In the genomic region with DNA sequence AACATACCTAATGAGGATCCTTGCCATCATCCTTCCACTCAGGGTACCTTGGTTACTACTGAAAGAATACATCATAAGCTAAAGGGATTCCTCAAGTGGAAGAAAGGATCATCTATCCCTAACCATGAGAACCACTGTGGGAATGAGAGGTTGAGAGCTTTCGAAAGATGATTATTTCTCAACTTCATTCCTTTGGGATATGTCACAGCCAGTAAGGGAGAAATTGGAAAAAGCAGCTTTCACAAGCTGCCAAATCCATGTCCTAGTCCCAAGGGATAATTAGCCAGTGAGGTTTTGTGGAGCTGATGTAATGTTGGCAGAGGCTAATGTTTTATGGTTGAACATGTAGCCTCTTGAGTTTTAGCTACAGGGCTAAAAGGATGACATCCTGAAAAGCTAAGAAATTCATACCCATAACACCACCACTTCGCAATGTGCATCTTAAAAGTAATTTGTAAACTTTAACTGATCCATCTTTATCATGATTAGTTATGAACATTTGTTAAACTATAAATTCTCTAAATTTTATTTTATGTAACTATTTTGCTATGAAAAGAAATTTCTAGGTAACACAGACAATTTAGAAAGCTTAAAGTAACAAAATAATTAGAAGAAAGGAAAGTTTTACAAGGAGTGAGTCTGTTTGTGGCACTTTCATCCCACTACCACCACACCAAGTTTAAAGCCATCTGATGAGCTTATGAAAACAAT, we compare ENCODE assay signal across 1 cellular context.
TF ChIP-seq lines count a peak whose summit lies in the region.

No MANE protein-coding gene starts in this region.

TF ChIP-seq in HEK293, 187 proteins besides CTCF, POLR2A, EP300 and RAD21 (continued from another document and continues in another):
- TF ChIP-seq, protein P1, sequence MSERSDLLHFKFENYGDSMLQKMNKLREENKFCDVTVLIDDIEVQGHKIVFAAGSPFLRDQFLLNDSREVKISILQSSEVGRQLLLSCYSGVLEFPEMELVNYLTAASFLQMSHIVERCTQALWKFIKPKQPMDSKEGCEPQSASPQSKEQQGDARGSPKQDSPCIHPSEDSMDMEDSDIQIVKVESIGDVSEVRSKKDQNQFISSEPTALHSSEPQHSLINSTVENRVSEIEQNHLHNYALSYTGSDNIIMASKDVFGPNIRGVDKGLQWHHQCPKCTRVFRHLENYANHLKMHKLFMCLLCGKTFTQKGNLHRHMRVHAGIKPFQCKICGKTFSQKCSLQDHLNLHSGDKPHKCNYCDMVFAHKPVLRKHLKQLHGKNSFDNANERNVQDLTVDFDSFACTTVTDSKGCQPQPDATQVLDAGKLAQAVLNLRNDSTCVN (tag by site-specific recombination; optimal IDR thresholded peaks at IDR 0.05) = no peak
- TF ChIP-seq, protein P2, sequence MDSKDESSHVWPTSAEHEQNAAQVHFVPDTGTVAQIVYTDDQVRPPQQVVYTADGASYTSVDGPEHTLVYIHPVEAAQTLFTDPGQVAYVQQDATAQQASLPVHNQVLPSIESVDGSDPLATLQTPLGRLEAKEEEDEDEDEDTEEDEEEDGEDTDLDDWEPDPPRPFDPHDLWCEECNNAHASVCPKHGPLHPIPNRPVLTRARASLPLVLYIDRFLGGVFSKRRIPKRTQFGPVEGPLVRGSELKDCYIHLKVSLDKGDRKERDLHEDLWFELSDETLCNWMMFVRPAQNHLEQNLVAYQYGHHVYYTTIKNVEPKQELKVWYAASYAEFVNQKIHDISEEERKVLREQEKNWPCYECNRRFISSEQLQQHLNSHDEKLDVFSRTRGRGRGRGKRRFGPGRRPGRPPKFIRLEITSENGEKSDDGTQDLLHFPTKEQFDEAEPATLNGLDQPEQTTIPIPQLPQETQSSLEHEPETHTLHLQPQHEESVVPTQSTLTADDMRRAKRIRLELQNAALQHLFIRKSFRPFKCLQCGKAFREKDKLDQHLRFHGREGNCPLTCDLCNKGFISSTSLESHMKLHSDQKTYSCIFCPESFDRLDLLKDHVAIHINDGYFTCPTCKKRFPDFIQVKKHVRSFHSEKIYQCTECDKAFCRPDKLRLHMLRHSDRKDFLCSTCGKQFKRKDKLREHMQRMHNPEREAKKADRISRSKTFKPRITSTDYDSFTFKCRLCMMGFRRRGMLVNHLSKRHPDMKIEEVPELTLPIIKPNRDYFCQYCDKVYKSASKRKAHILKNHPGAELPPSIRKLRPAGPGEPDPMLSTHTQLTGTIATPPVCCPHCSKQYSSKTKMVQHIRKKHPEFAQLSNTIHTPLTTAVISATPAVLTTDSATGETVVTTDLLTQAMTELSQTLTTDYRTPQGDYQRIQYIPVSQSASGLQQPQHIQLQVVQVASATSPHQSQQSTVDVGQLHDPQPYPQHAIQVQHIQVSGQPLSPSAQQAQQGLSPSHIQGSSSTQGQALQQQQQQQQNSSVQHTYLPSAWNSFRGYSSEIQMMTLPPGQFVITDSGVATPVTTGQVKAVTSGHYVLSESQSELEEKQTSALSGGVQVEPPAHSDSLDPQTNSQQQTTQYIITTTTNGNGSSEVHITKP (tag by site-specific recombination; IDR thresholded peaks at IDR 0.05) = peak; percentile 58
- TF ChIP-seq, protein P3, sequence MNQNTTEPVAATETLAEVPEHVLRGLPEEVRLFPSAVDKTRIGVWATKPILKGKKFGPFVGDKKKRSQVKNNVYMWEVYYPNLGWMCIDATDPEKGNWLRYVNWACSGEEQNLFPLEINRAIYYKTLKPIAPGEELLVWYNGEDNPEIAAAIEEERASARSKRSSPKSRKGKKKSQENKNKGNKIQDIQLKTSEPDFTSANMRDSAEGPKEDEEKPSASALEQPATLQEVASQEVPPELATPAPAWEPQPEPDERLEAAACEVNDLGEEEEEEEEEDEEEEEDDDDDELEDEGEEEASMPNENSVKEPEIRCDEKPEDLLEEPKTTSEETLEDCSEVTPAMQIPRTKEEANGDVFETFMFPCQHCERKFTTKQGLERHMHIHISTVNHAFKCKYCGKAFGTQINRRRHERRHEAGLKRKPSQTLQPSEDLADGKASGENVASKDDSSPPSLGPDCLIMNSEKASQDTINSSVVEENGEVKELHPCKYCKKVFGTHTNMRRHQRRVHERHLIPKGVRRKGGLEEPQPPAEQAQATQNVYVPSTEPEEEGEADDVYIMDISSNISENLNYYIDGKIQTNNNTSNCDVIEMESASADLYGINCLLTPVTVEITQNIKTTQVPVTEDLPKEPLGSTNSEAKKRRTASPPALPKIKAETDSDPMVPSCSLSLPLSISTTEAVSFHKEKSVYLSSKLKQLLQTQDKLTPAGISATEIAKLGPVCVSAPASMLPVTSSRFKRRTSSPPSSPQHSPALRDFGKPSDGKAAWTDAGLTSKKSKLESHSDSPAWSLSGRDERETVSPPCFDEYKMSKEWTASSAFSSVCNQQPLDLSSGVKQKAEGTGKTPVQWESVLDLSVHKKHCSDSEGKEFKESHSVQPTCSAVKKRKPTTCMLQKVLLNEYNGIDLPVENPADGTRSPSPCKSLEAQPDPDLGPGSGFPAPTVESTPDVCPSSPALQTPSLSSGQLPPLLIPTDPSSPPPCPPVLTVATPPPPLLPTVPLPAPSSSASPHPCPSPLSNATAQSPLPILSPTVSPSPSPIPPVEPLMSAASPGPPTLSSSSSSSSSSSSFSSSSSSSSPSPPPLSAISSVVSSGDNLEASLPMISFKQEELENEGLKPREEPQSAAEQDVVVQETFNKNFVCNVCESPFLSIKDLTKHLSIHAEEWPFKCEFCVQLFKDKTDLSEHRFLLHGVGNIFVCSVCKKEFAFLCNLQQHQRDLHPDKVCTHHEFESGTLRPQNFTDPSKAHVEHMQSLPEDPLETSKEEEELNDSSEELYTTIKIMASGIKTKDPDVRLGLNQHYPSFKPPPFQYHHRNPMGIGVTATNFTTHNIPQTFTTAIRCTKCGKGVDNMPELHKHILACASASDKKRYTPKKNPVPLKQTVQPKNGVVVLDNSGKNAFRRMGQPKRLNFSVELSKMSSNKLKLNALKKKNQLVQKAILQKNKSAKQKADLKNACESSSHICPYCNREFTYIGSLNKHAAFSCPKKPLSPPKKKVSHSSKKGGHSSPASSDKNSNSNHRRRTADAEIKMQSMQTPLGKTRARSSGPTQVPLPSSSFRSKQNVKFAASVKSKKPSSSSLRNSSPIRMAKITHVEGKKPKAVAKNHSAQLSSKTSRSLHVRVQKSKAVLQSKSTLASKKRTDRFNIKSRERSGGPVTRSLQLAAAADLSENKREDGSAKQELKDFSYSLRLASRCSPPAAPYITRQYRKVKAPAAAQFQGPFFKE (tag by site-specific recombination; IDR thresholded peaks at IDR 0.05; ENCODE audit: borderline replicate concordance) = no peak
- TF ChIP-seq, protein P4, sequence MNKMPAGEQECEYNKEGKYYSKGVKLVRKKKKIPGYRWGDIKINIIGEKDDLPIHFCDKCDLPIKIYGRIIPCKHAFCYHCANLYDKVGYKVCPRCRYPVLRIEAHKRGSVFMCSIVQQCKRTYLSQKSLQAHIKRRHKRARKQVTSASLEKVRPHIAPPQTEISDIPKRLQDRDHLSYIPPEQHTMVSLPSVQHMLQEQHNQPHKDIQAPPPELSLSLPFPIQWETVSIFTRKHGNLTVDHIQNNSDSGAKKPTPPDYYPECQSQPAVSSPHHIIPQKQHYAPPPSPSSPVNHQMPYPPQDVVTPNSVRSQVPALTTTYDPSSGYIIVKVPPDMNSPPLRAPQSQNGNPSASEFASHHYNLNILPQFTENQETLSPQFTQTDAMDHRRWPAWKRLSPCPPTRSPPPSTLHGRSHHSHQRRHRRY (tag by site-specific recombination; IDR thresholded peaks at IDR 0.05) = no peak
- TF ChIP-seq ZNF433 (tag by site-specific recombination; IDR thresholded peaks at IDR 0.05; ENCODE audit: low read depth) (no peak), SP3 (tag by site-specific recombination; IDR thresholded peaks at IDR 0.05) (no peak), ZNF670 (tag by site-specific recombination; IDR thresholded peaks at IDR 0.05; ENCODE audit: low read depth) (no peak), ZNF174 (tag by site-specific recombination; IDR thresholded peaks at IDR 0.05) (no peak), ZNF561 (tag by site-specific recombination; IDR thresholded peaks at IDR 0.05; ENCODE audit: borderline replicate concordance) (no peak), ZNF530 (tag by site-specific recombination; IDR thresholded peaks at IDR 0.05; ENCODE audit: low read depth) (no peak), ZBTB21 (tag by site-specific recombination; IDR thresholded peaks at IDR 0.05) (peak; percentile 42; the same call in 1 of the 2 replicates), GLI4 (tag by site-specific recombination; IDR thresholded peaks at IDR 0.05) (no peak), ZSCAN16 (tag by site-specific recombination; IDR thresholded peaks at IDR 0.05) (no peak), ZNF560 (tag by site-specific recombination; IDR thresholded peaks at IDR 0.05; ENCODE audit: borderline replicate concordance) (no peak), ZNF19 (tag by site-specific recombination; IDR thresholded peaks at IDR 0.05; ENCODE audit: low read depth) (no peak), ZNF341 (tag by site-specific recombination; IDR thresholded peaks at IDR 0.05; ENCODE audit: low read depth) (no peak), RBAK (tag by site-specific recombination; IDR thresholded peaks at IDR 0.05) (no peak), ZNF624 (tag by site-specific recombination; IDR thresholded peaks at IDR 0.05) (no peak), ZBTB1 (tag by site-specific recombination; IDR thresholded peaks at IDR 0.05) (0 out of 2 replicates have a peak, but pooled peaks have one; percentile 39), BCL11A (tag by site-specific recombination; IDR thresholded peaks at IDR 0.05; ENCODE audit: low read depth) (peak; percentile 80; the same call in 1 of the 2 replicates), SP7 (tag by site-specific recombination; IDR thresholded peaks at IDR 0.05) (peak; percentile 93), ZNF274 (IDR thresholded peaks at IDR 0.05; ENCODE audit: low read length) (no peak), ZNF274 (tag by site-specific recombination; IDR thresholded peaks at IDR 0.05; ENCODE audit: borderline replicate concordance) (no peak), ZNF571 (tag by site-specific recombination; IDR thresholded peaks at IDR 0.05) (no peak), ZFP69B (tag by site-specific recombination; IDR thresholded peaks at IDR 0.05) (0 out of 2 replicates have a peak, but pooled peaks have one; percentile 75), ZNF48 (tag by site-specific recombination; IDR thresholded peaks at IDR 0.05) (no peak), ZBTB48 (tag by site-specific recombination; IDR thresholded peaks at IDR 0.05) (peak; percentile 51; the same call in 1 of the 2 replicates), HOXD13 (CRISPR knock-in tag; IDR thresholded peaks at IDR 0.05; ENCODE audit: borderline replicate concordance) (no peak), ZNF830 (tag by site-specific recombination; IDR thresholded peaks at IDR 0.05; ENCODE audit: low read depth) (no peak), ZNF626 (tag by site-specific recombination; IDR thresholded peaks at IDR 0.05) (no peak), ZNF791 (tag by site-specific recombination; IDR thresholded peaks at IDR 0.05) (no peak), ZIC2 (tag by site-specific recombination; IDR thresholded peaks at IDR 0.05) (no peak)
- TF ChIP-seq, protein P5, sequence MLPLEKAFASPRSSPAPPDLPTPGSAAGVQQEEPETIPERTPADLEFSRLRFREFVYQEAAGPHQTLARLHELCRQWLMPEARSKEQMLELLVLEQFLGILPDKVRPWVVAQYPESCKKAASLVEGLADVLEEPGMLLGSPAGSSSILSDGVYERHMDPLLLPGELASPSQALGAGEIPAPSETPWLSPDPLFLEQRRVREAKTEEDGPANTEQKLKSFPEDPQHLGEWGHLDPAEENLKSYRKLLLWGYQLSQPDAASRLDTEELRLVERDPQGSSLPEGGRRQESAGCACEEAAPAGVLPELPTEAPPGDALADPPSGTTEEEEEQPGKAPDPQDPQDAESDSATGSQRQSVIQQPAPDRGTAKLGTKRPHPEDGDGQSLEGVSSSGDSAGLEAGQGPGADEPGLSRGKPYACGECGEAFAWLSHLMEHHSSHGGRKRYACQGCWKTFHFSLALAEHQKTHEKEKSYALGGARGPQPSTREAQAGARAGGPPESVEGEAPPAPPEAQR (tag by site-specific recombination; IDR thresholded peaks at IDR 0.05) = no peak
- TF ChIP-seq, protein P6, sequence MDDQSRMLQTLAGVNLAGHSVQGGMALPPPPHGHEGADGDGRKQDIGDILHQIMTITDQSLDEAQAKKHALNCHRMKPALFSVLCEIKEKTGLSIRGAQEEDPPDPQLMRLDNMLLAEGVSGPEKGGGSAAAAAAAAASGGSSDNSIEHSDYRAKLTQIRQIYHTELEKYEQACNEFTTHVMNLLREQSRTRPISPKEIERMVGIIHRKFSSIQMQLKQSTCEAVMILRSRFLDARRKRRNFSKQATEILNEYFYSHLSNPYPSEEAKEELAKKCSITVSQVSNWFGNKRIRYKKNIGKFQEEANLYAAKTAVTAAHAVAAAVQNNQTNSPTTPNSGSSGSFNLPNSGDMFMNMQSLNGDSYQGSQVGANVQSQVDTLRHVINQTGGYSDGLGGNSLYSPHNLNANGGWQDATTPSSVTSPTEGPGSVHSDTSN (CRISPR knock-in tag; IDR thresholded peaks at IDR 0.05) = no peak
- TF ChIP-seq, protein P7, sequence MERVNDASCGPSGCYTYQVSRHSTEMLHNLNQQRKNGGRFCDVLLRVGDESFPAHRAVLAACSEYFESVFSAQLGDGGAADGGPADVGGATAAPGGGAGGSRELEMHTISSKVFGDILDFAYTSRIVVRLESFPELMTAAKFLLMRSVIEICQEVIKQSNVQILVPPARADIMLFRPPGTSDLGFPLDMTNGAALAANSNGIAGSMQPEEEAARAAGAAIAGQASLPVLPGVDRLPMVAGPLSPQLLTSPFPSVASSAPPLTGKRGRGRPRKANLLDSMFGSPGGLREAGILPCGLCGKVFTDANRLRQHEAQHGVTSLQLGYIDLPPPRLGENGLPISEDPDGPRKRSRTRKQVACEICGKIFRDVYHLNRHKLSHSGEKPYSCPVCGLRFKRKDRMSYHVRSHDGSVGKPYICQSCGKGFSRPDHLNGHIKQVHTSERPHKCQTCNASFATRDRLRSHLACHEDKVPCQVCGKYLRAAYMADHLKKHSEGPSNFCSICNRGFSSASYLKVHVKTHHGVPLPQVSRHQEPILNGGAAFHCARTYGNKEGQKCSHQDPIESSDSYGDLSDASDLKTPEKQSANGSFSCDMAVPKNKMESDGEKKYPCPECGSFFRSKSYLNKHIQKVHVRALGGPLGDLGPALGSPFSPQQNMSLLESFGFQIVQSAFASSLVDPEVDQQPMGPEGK (tag by site-specific recombination; IDR thresholded peaks at IDR 0.05) = no peak
- TF ChIP-seq, protein P8, sequence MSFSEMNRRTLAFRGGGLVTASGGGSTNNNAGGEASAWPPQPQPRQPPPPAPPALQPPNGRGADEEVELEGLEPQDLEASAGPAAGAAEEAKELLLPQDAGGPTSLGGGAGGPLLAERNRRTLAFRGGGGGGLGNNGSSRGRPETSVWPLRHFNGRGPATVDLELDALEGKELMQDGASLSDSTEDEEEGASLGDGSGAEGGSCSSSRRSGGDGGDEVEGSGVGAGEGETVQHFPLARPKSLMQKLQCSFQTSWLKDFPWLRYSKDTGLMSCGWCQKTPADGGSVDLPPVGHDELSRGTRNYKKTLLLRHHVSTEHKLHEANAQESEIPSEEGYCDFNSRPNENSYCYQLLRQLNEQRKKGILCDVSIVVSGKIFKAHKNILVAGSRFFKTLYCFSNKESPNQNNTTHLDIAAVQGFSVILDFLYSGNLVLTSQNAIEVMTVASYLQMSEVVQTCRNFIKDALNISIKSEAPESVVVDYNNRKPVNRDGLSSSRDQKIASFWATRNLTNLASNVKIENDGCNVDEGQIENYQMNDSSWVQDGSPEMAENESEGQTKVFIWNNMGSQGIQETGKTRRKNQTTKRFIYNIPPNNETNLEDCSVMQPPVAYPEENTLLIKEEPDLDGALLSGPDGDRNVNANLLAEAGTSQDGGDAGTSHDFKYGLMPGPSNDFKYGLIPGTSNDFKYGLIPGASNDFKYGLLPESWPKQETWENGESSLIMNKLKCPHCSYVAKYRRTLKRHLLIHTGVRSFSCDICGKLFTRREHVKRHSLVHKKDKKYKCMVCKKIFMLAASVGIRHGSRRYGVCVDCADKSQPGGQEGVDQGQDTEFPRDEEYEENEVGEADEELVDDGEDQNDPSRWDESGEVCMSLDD (tag by site-specific recombination; IDR thresholded peaks at IDR 0.05) = no peak
